Comparison of ENCODE assay signal across 20 cellular contexts in the genomic region with DNA sequence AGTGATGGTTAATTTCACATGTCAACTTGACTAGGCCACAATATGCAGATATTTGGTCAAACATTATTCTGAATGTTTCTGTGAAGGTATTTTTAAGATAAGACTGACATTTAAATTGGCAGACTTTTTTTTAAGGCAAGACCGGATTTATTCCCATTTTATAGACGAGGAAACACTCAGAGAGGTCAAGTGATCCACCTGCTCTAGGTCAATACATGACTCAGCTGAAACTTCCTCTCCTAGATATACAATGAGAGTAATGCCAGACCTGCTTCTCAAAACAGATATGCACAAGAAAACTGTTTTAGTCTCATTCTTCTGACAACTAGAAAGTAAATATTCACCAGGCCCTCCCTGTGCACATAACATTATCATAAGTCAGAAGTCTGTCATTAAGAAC.
A peak's percentile ranks its signal among the peaks of the same experiment; 100 is the strongest.
DNase-seq lines count a peak whose midpoint lies in the region; ATAC-seq and TF ChIP-seq lines count a peak whose summit lies in the region.
"Had no signal": no experiment of that assay in that cellular context is flagged by ENCODE, and none has a peak within 500 bp of the region (broad histone marks: within the 10 kb centered on the region; RNA-seq: fewer than 3 reads in every experiment).

No MANE protein-coding gene starts in this region.

- peaks cover 20% of the 10 kb centered on the region for H3K36me3 Mint-ChIP-seq in stimulated activated naive CD8-positive, alpha-beta T cell treated with anti-CD3 and anti-CD28 coated beads, Interleukin-15, Interleukin-2, amounts not matched to agents 100 ng/mL and 50 ng/mL, for 24 hours (ENCODE audit: low read depth)
- H3K36me3 Mint-ChIP-seq in dendritic cell treated with granulocyte-macrophage colony-stimulating factor and Interleukin-4, amounts not matched to agents 40 ng/mL and 50 ng/mL, for 4 days (ENCODE audit: low read depth): peaks cover 35% of the 10 kb centered on the region
- H3K36me3 Mint-ChIP-seq in type B pancreatic cell: no peaks in the 10 kb centered on the region

- no peaks in the 10 kb centered on the region for H3K9me3 Mint-ChIP-seq in stimulated activated naive CD8-positive, alpha-beta T cell treated with anti-CD3 and anti-CD28 coated beads, Interleukin-15, Interleukin-2, amounts not matched to agents 100 ng/mL and 50 ng/mL, for 24 hours
- no peaks in the 10 kb centered on the region for H3K9me3 Mint-ChIP-seq in stimulated activated naive CD8-positive, alpha-beta T cell treated with anti-CD3 and anti-CD28 coated beads, Interleukin-15, amount 100 ng/mL, for 72 hours
- H3K9me3 Mint-ChIP-seq in dendritic cell treated with granulocyte-macrophage colony-stimulating factor and Interleukin-4, amounts not matched to agents 40 ng/mL and 50 ng/mL, for 4 days: no peaks in the 10 kb centered on the region
- no peaks in the 10 kb centered on the region for H3K9me3 Mint-ChIP-seq in type B pancreatic cell
- H3K9me3 Mint-ChIP-seq: CD4-positive, CD25-positive, alpha-beta regulatory T cell; H9 had no signal

- no peak overlapping the region for H3K4me3 Mint-ChIP-seq in stimulated activated naive CD8-positive, alpha-beta T cell treated with anti-CD3 and anti-CD28 coated beads, Interleukin-15, Interleukin-2, amounts not matched to agents 100 ng/mL and 50 ng/mL, for 24 hours
- H3K4me3 Mint-ChIP-seq in stimulated activated naive CD8-positive, alpha-beta T cell treated with anti-CD3 and anti-CD28 coated beads, Interleukin-15, amount 100 ng/mL, for 72 hours: no peak overlapping the region
- H3K4me3 Mint-ChIP-seq in dendritic cell treated with granulocyte-macrophage colony-stimulating factor and Interleukin-4, amounts not matched to agents 40 ng/mL and 50 ng/mL, for 4 days: no peak overlapping the region
- no peak overlapping the region for H3K4me3 Mint-ChIP-seq in type B pancreatic cell
- H3K4me3 Mint-ChIP-seq: B cell; CD4-positive, CD25-positive, alpha-beta regulatory T cell; H9 had no signal

- H3K9me3 ChIP-seq in left lung: no peaks in the 10 kb centered on the region
- H3K9me3 ChIP-seq: Caco-2 had no signal

- intact Hi-C loops in dendritic cell treated with granulocyte-macrophage colony-stimulating factor and Interleukin-4, amounts not matched to agents 40 ng/mL and 50 ng/mL, for 4 days (cut with micrococcal nuclease): no loop called here
- intact Hi-C loops in left lung (cut with DNase I): no loop called here

- H3K27ac Mint-ChIP-seq in stimulated activated naive CD8-positive, alpha-beta T cell treated with anti-CD3 and anti-CD28 coated beads, Interleukin-15, Interleukin-2, amounts not matched to agents 100 ng/mL and 50 ng/mL, for 24 hours: peak overlapping the region; percentile 10
- no peak overlapping the region for H3K27ac Mint-ChIP-seq in stimulated activated naive CD8-positive, alpha-beta T cell treated with anti-CD3 and anti-CD28 coated beads, Interleukin-15, amount 100 ng/mL, for 72 hours
- peak overlapping the region; percentile 28 for H3K27ac Mint-ChIP-seq in dendritic cell treated with granulocyte-macrophage colony-stimulating factor and Interleukin-4, amounts not matched to agents 40 ng/mL and 50 ng/mL, for 4 days
- peak overlapping the region; percentile 23 for H3K27ac Mint-ChIP-seq in type B pancreatic cell
- H3K27ac Mint-ChIP-seq: B cell, H9 had no signal

- H3K27ac ChIP-seq in left lung: no peak overlapping the region

- TF ChIP-seq CTCF in left lung (IDR thresholded peaks at IDR 0.05) (no peak), type B pancreatic cell (conservative IDR thresholded peaks at IDR 0.05) (no peak)

- peaks cover 0 to 3% of the 10 kb centered on the region in 2 donors for H3K4me1 ChIP-seq in left lung
- H3K4me1 ChIP-seq: Caco-2 had no signal

- no peaks in the 10 kb centered on the region for H3K36me3 ChIP-seq in left lung

- no peaks in the 10 kb centered on the region for H3K27me3 Mint-ChIP-seq in stimulated activated naive CD8-positive, alpha-beta T cell treated with anti-CD3 and anti-CD28 coated beads, Interleukin-15, Interleukin-2, amounts not matched to agents 100 ng/mL and 50 ng/mL, for 24 hours
- H3K27me3 Mint-ChIP-seq in stimulated activated naive CD8-positive, alpha-beta T cell treated with anti-CD3 and anti-CD28 coated beads, Interleukin-15, amount 100 ng/mL, for 72 hours: no peaks in the 10 kb centered on the region
- H3K27me3 Mint-ChIP-seq in dendritic cell treated with granulocyte-macrophage colony-stimulating factor and Interleukin-4, amounts not matched to agents 40 ng/mL and 50 ng/mL, for 4 days: no peaks in the 10 kb centered on the region
- H3K27me3 Mint-ChIP-seq in type B pancreatic cell: no peaks in the 10 kb centered on the region
- H3K27me3 Mint-ChIP-seq: B cell; CD4-positive, CD25-positive, alpha-beta regulatory T cell had no signal

- no peaks in the 10 kb centered on the region for H3K27me3 ChIP-seq in left lung

- H3K4me1 Mint-ChIP-seq in stimulated activated naive CD8-positive, alpha-beta T cell treated with anti-CD3 and anti-CD28 coated beads, Interleukin-15, Interleukin-2, amounts not matched to agents 100 ng/mL and 50 ng/mL, for 24 hours (ENCODE audit: low read depth): peaks cover 13% of the 10 kb centered on the region
- peaks cover 25% of the 10 kb centered on the region for H3K4me1 Mint-ChIP-seq in stimulated activated naive CD8-positive, alpha-beta T cell treated with anti-CD3 and anti-CD28 coated beads, Interleukin-15, amount 100 ng/mL, for 72 hours
- H3K4me1 Mint-ChIP-seq in dendritic cell treated with granulocyte-macrophage colony-stimulating factor and Interleukin-4, amounts not matched to agents 40 ng/mL and 50 ng/mL, for 4 days (ENCODE audit: low read depth): peaks cover 31% of the 10 kb centered on the region
- no peaks in the 10 kb centered on the region for H3K4me1 Mint-ChIP-seq in type B pancreatic cell (ENCODE audit: unreplicated experiment)

- no peak overlapping the region for H3K4me3 ChIP-seq in left lung
- H3K4me3 ChIP-seq: GM12878 had no signal

- no peak for ATAC-seq in stimulated activated naive CD8-positive, alpha-beta T cell treated with anti-CD3 and anti-CD28 coated beads, Interleukin-15, amount 100 ng/mL, for 72 hours
- ATAC-seq in left lung (peak; percentile 49), SK-N-SH treated with all-trans-retinoic acid at 6 μM for 48 hours (no peak)
- ATAC-seq: GM12878 had no signal

- no peak for DNase-seq in stimulated activated naive CD8-positive, alpha-beta T cell treated with anti-CD3 and anti-CD28 coated beads, Interleukin-15, amount 100 ng/mL, for 72 hours
- DNase-seq in left lung (no peak), type B pancreatic cell (ENCODE audit: extremely low spot score, unreplicated experiment) (no peak), kidney glomerular epithelial cell (lab: John Stamatoyannopoulos, UW) (no peak)
- no peak for DNase-seq in activated CD4-positive, alpha-beta T cell treated with anti-CD3 and anti-CD28 coated beads, Interleukin-2, amount 50 U/mL, for 48 hours
- DNase-seq: 8988T; Caco-2; CD4-positive, CD25-positive, alpha-beta regulatory T cell; H9; NCI-H1105 treated with DMSO at 0.1 percent for 48 hours; NCI-H1694; NCI-H510A; NCI-H748 treated with DMSO at 0.1 percent for 48 hours; NK-92 treated with Interleukin-12 subunit alpha and Interleukin-12 subunit beta, amount 100 ng/mL, for 24 hours; SHP77 treated with DMSO at 0.1 percent for 48 hours had no signal

TF ChIP-seq in SK-N-SH treated with all-trans-retinoic acid at 6 μM for 48 hours, 23 proteins besides CTCF, POLR2A, EP300 and RAD21 (continues in another document):
- no peak for TF ChIP-seq CREB5 (CRISPR knock-in tag; IDR thresholded peaks at IDR 0.05; ENCODE audit: low read depth)
- TF ChIP-seq, protein P1, sequence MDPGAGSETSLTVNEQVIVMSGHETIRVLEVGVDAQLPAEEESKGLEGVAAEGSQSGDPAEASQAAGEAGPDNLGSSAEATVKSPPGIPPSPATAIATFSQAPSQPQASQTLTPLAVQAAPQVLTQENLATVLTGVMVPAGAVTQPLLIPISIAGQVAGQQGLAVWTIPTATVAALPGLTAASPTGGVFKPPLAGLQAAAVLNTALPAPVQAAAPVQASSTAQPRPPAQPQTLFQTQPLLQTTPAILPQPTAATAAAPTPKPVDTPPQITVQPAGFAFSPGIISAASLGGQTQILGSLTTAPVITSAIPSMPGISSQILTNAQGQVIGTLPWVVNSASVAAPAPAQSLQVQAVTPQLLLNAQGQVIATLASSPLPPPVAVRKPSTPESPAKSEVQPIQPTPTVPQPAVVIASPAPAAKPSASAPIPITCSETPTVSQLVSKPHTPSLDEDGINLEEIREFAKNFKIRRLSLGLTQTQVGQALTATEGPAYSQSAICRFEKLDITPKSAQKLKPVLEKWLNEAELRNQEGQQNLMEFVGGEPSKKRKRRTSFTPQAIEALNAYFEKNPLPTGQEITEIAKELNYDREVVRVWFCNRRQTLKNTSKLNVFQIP (CRISPR knock-in tag; IDR thresholded peaks at IDR 0.05; ENCODE audit: borderline replicate concordance, low read depth): no peak
- TF ChIP-seq ZFP30 (CRISPR knock-in tag; IDR thresholded peaks at IDR 0.05): no peak
- TF ChIP-seq GLIS3 (CRISPR knock-in tag; IDR thresholded peaks at IDR 0.05): no peak
- no peak for TF ChIP-seq ZNF8 (CRISPR knock-in tag; IDR thresholded peaks at IDR 0.05)
- TF ChIP-seq PATZ1 (CRISPR knock-in tag; IDR thresholded peaks at IDR 0.05; ENCODE audit: borderline replicate concordance): no peak

Comparison
In these comparisons a context has a peak if more than half of its experiments do, and no peak if none do; other contexts are left out.
1. H3K27ac Mint-ChIP-seq: peak in stimulated activated naive CD8-positive, alpha-beta T cell treated with anti-CD3 and anti-CD28 coated beads, Interleukin-15, Interleukin-2, amounts not matched to agents 100 ng/mL and 50 ng/mL, for 24 hours (single experiment), dendritic cell treated with granulocyte-macrophage colony-stimulating factor and Interleukin-4, amounts not matched to agents 40 ng/mL and 50 ng/mL, for 4 days (single experiment) and type B pancreatic cell (single experiment); none in stimulated activated naive CD8-positive, alpha-beta T cell treated with anti-CD3 and anti-CD28 coated beads, Interleukin-15, amount 100 ng/mL, for 72 hours (0 of 2).